29 cellular contexts compared by ENCODE assay signal in the genomic region with DNA sequence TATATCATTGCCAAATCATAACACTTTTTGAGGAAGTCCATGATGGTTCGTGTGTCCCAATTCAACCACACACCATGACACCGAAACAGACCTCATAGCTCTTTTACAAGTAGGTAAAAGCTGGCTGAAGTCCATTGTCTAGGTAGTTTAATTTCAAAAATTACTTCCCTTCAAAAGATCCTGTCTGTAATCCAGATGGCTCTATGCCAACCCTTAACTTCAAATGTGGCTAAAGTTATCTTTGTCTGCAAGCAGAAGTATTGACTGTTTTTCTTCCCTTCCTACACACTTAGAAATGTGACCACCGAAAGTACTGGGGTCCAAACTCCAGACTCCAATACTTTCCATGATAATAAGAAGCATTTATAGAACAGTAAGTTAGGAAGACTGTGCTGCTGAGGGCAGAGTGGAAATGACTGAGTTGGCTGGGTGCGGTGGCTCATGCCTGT. TPM values are rescaled to one million over a fixed set of nuclear protein-coding genes. Genes with fewer than 3 reads are reported as not detected.
DNase-seq lines count a peak whose midpoint lies in the region; ATAC-seq, FAIRE-seq and TF ChIP-seq lines count a peak whose summit lies in the region.
"Had no signal": no experiment of that assay in that cellular context is flagged by ENCODE, and none has a peak within 500 bp of the region (broad histone marks: within the 10 kb centered on the region; RNA-seq: fewer than 3 reads in every experiment).

No MANE protein-coding gene starts in this region.

- no TSS peak for BruUV-seq in HepG2 (replicated peaks; lab: Mats Ljungman, UMichigan)
- no TSS peak for BruUV-seq in A673 (replicated peaks; lab: Mats Ljungman, UMichigan)

- 30% methylated on average over 4 of the region's 4 CpGs for WGBS in HepG2 (ENCODE audit: low lambda C conversion rate)
- 46% methylated on average over 4 of the region's 4 CpGs for WGBS in right lobe of liver (ENCODE audit: insufficient coverage, low coverage, low lambda C conversion rate, missing lambda C conversion rate)
- WGBS in aorta, 2 donors, result 75% methylated on average over 4 of the region's 4 CpGs

- H3K36me3 ChIP-seq in HepG2 (replicated peaks in 1 of 2; ENCODE audit: control insufficient read depth in 1 of 2, insufficient read depth in 2 of 2, low read length in 2 of 2) (no peaks in the 10 kb centered on the region), right lobe of liver (no peaks in the 10 kb centered on the region), aorta (ENCODE audit: control insufficient read depth in 1 of 2, insufficient read depth in 2 of 2, low read length in 1 of 2) (no peaks in the 10 kb centered on the region), A673 (ENCODE audit: insufficient read depth, low read length, poor library complexity, severe bottlenecking) (no peaks in the 10 kb centered on the region)
- H3K36me3 ChIP-seq: ascending aorta, left lung, neural progenitor cell, Peyer's patch, thyroid gland had no signal

- ATAC-seq in HepG2 (peak; percentile 42; the same call in 2 of the 3 replicates), right lobe of liver (no peak), aorta (ENCODE audit: low FRiP score) (no peak)
- no peak for ATAC-seq in activated naive CD4-positive, alpha-beta T cell treated with anti-CD3 and anti-CD28 coated beads, Interleukin-2, amount 50 U/mL, for 72 hours
- ATAC-seq: activated CD8-positive, alpha-beta T cell treated with anti-CD3 and anti-CD28 coated beads, Interleukin-2, amount 10 ng/mL, durations not matched to agents 7 days and 5 days; activated T-cell treated with anti-CD3 and anti-CD28 coated beads, Interleukin-2, amount 50 U/mL, for 4 hours; effector memory CD8-positive, alpha-beta T cell; left lung; stimulated activated naive CD8-positive, alpha-beta T cell treated with anti-CD3 and anti-CD28 coated beads, Interleukin-15, Interleukin-2, amounts not matched to agents 100 U/mL and 50 U/mL, for 24 hours had no signal

- H3K4me3 Mint-ChIP-seq in chondrocyte (ENCODE audit: unreplicated experiment), result no peak overlapping the region
- H3K4me3 Mint-ChIP-seq: activated CD8-positive, alpha-beta T cell treated with anti-CD3 and anti-CD28 coated beads, Interleukin-2, amount 10 ng/mL, durations not matched to agents 7 days and 5 days; activated T-cell treated with anti-CD3 and anti-CD28 coated beads, Interleukin-2, amount 50 U/mL, for 4 hours; CD14-positive monocyte; effector memory CD8-positive, alpha-beta T cell; neural progenitor cell had no signal

- no peak overlapping the region for H3K9ac ChIP-seq in HepG2 (ENCODE audit: insufficient read depth, low read depth, low read length)
- H3K9ac ChIP-seq: KMS-11, neural progenitor cell had no signal

- TF ChIP-seq CTCF in HepG2 (CRISPR knock-in tag; IDR thresholded peaks at IDR 0.05), result no peak
- no peak for TF ChIP-seq CTCF in right lobe of liver (IDR thresholded peaks at IDR 0.05)
- TF ChIP-seq CTCF in chondrocyte (IDR thresholded peaks at IDR 0.05), result no peak
- no peak for TF ChIP-seq CTCF in A673 (conservative IDR thresholded peaks at IDR 0.05; ENCODE audit: low read depth, low read length)

- POLR2A ChIA-PET in HepG2 (lab: Yijun Ruan, JAX), result no interaction called here
- POLR2A ChIA-PET in A673 (lab: Charles Lee; ENCODE audit: low non-redundant PET), result no interaction called here

- H3K4me2 ChIP-seq in HepG2 (ENCODE audit: low read depth, low read length), result no peak overlapping the region
- H3K4me2 ChIP-seq: KMS-11, neural progenitor cell had no signal

- CTCF ChIA-PET in HepG2 (lab: Yijun Ruan, JAX; ENCODE audit: low intra/inter-chr PET ratio, low total read pairs) (no interaction called here), A673 (lab: Charles Lee) (no interaction called here)

- intact Hi-C loops in HepG2 (cut with micrococcal nuclease; ENCODE audit: unreplicated experiment) (no loop called here), right lobe of liver (cut with DNase I) (no loop called here), aorta (cut with DNase I) (no loop called here), A673 (cut with micrococcal nuclease; ENCODE audit: unreplicated experiment) (no loop called here)

- no peak; a peak in 1 of 4 replicates for TF ChIP-seq EP300 in HepG2 (IDR thresholded peaks at IDR 0.05; ENCODE audit: low read depth in 2 of 2, low read length in 2 of 2)
- no peak for TF ChIP-seq EP300 in HepG2 (CRISPR knock-in tag; IDR thresholded peaks at IDR 0.05; ENCODE audit: borderline replicate concordance)

- no peak overlapping the region for H3K27ac ChIP-seq in HepG2 (ENCODE audit: extremely low read length, insufficient read depth, low read length)
- no peak overlapping the region for H3K27ac ChIP-seq in right lobe of liver
- no peak overlapping the region for H3K27ac ChIP-seq in aorta (ENCODE audit: low read depth in 1 of 2, low read length in 2 of 2)
- no peak overlapping the region for H3K27ac ChIP-seq in A673 (ENCODE audit: low read depth, low read length, poor library complexity, severe bottlenecking)
- H3K27ac ChIP-seq: ascending aorta, KMS-11, left lung, neural progenitor cell, Peyer's patch had no signal

- no peak overlapping the region for H3K4me3 ChIP-seq in HepG2 (replicated peaks in 1 of 3; ENCODE audit: insufficient read depth in 1 of 3, low read depth in 2 of 3, low read length in 3 of 3)
- no peak overlapping the region for H3K4me3 ChIP-seq in right lobe of liver
- no peak overlapping the region for H3K4me3 ChIP-seq in aorta (ENCODE audit: low read length in 2 of 2)
- H3K4me3 ChIP-seq in A673 (ENCODE audit: low read depth, low read length, poor library complexity, severe bottlenecking), result no peak overlapping the region
- H3K4me3 ChIP-seq: ascending aorta, left lung, neural progenitor cell, Peyer's patch, thyroid gland had no signal

- TF ChIP-seq RAD21 in HepG2 (CRISPR knock-in tag; IDR thresholded peaks at IDR 0.05), result no peak

- no peaks in the 10 kb centered on the region for H3K9me3 Mint-ChIP-seq in chondrocyte (ENCODE audit: low read depth)
- H3K9me3 Mint-ChIP-seq in activated naive CD4-positive, alpha-beta T cell treated with anti-CD3 and anti-CD28 coated beads, Interleukin-2, amount 50 U/mL, for 72 hours, result no peaks in the 10 kb centered on the region
- H3K9me3 Mint-ChIP-seq: activated T-cell treated with anti-CD3 and anti-CD28 coated beads, Interleukin-2, amount 50 U/mL, for 4 hours; effector memory CD8-positive, alpha-beta T cell had no signal

- peak; percentile 54 for FAIRE-seq in HepG2 (lab: Jason Lieb, UNC)
- FAIRE-seq: GM12892, H54 had no signal

- in situ Hi-C loops in HepG2 (cut with HindIII; ENCODE audit: extremely low pct_ligation_motif_present, low pct_unique_long_range_greater_than_20kb), result no loop called here

- H2AFZ ChIP-seq in HepG2 (ENCODE audit: low read length), result no peak overlapping the region
- H2AFZ ChIP-seq: neural progenitor cell had no signal

- no peaks in the 10 kb centered on the region for H4K20me1 ChIP-seq in HepG2 (ENCODE audit: insufficient read depth, low read length)

- H3K4me1 ChIP-seq in HepG2 (ENCODE audit: insufficient read depth, low read length), result peaks cover 14% of the 10 kb centered on the region
- H3K4me1 ChIP-seq in right lobe of liver, result no peaks in the 10 kb centered on the region
- no peaks in the 10 kb centered on the region for H3K4me1 ChIP-seq in aorta (ENCODE audit: control insufficient read depth in 1 of 2, insufficient read depth in 2 of 2, low read length in 2 of 2)
- H3K4me1 ChIP-seq in A673 (ENCODE audit: insufficient read depth, low read length, poor library complexity, severe bottlenecking), result no peaks in the 10 kb centered on the region
- H3K4me1 ChIP-seq: ascending aorta, left lung, Peyer's patch had no signal

- TF ChIP-seq POLR2A in HepG2 (IDR thresholded peaks at IDR 0.05; ENCODE audit: insufficient read depth in 1 of 2, low read depth in 2 of 2, low read length in 2 of 2) (no peak), right lobe of liver (IDR thresholded peaks at IDR 0.05) (no peak)

- no peaks in the 10 kb centered on the region for H3K27me3 ChIP-seq in HepG2 (ENCODE audit: control insufficient read depth in 1 of 2, insufficient read depth in 2 of 2, low read length in 2 of 2)
- no peaks in the 10 kb centered on the region for H3K27me3 ChIP-seq in right lobe of liver
- H3K27me3 ChIP-seq in aorta (ENCODE audit: control insufficient read depth in 1 of 2, insufficient read depth in 2 of 2, low read length in 1 of 2), result no peaks in the 10 kb centered on the region
- no peaks in the 10 kb centered on the region for H3K27me3 ChIP-seq in A673 (replicated peaks; ENCODE audit: insufficient read depth, low read depth, low read length, poor library complexity)
- H3K27me3 ChIP-seq: ascending aorta, left lung, neural progenitor cell, Peyer's patch, thyroid gland had no signal

- no peaks in the 10 kb centered on the region for H3K36me3 Mint-ChIP-seq in chondrocyte (ENCODE audit: low read depth)
- no peaks in the 10 kb centered on the region for H3K36me3 Mint-ChIP-seq in activated naive CD4-positive, alpha-beta T cell treated with anti-CD3 and anti-CD28 coated beads, Interleukin-2, amount 50 U/mL, for 72 hours
- H3K36me3 Mint-ChIP-seq: CD14-positive monocyte had no signal

- H3K79me2 ChIP-seq in HepG2 (ENCODE audit: insufficient read depth, low read length), result no peaks in the 10 kb centered on the region

- peak overlapping the region; percentile 51 for H3K27ac Mint-ChIP-seq in chondrocyte (ENCODE audit: unreplicated experiment)
- no peak overlapping the region for H3K27ac Mint-ChIP-seq in activated naive CD4-positive, alpha-beta T cell treated with anti-CD3 and anti-CD28 coated beads, Interleukin-2, amount 50 U/mL, for 72 hours
- H3K27ac Mint-ChIP-seq: activated CD8-positive, alpha-beta T cell treated with anti-CD3 and anti-CD28 coated beads, Interleukin-2, amount 10 ng/mL, durations not matched to agents 7 days and 5 days; effector memory CD8-positive, alpha-beta T cell; neural progenitor cell; progenitor cell of endocrine pancreas had no signal

- no peaks in the 10 kb centered on the region for H3K27me3 Mint-ChIP-seq in chondrocyte (ENCODE audit: low read depth)
- H3K27me3 Mint-ChIP-seq: effector memory CD8-positive, alpha-beta T cell had no signal

- H3K9me3 ChIP-seq in HepG2 (ENCODE audit: low read length), result no peaks in the 10 kb centered on the region
- H3K9me3 ChIP-seq in right lobe of liver, result no peaks in the 10 kb centered on the region
- no peaks in the 10 kb centered on the region for H3K9me3 ChIP-seq in aorta (ENCODE audit: control insufficient read depth, low read length)
- H3K9me3 ChIP-seq in A673 (ENCODE audit: low read depth, low read length, poor library complexity, severe bottlenecking), result no peaks in the 10 kb centered on the region
- H3K9me3 ChIP-seq: ascending aorta, left lung, Peyer's patch, thyroid gland had no signal

- H3K4me1 Mint-ChIP-seq in chondrocyte (ENCODE audit: low read depth), result peaks cover 15% of the 10 kb centered on the region

- DNase-seq in HepG2 (ENCODE audit: low spot score) (no peak), right lobe of liver (no peak), OCI-M1 (lab: John Stamatoyannopoulos, UW) (peak; percentile 60), chondrocyte (ENCODE audit: low spot score) (no peak), aorta (no peak), GDM1 (lab: John Stamatoyannopoulos, UW) (no peak), A673 (ENCODE audit: low spot score) (no peak)
- DNase-seq in activated naive CD4-positive, alpha-beta T cell treated with anti-CD3 and anti-CD28 coated beads, Interleukin-2, amount 50 U/mL, for 72 hours (ENCODE audit: low spot score in 2 of 2), result no peak
- DNase-seq: activated CD8-positive, alpha-beta T cell treated with anti-CD3 and anti-CD28 coated beads, Interleukin-2, amount 10 ng/mL, durations not matched to agents 7 days and 5 days; activated naive CD4-positive, alpha-beta T cell treated with Interleukin-2 at 50 U/mL for 16 hours; activated T-cell treated with anti-CD3 and anti-CD28 coated beads, Interleukin-2, amount 50 U/mL, for 4 hours; DMS153; effector memory CD8-positive, alpha-beta T cell; head of caudate nucleus; left lung; NCI-H1417; NCI-H2107; NCI-H526 treated with DMSO at 0.1 percent for 48 hours; Peyer's patch; stimulated activated CD4-positive, alpha-beta T cell treated with anti-CD3 and anti-CD28 coated beads, Interleukin-4, amount 100 ng/mL, for 1 hour; stimulated activated naive CD8-positive, alpha-beta T cell treated with anti-CD3 and anti-CD28 coated beads, Interleukin-15, Interleukin-2, amounts not matched to agents 100 U/mL and 50 U/mL, for 24 hours; thyroid gland had no signal

RNA-seq across cellular contexts. Expression of a gene that starts 8.3 kb away (rescaled TPM):
- total RNA-seq in HepG2 (2016; rRNA removed; fragmentation: Illumina TruSeq; extraction: Trizol), result 4.5 and 5.7 TPM in 2 replicates
- 6.2 and 6.8 TPM in 2 replicates for total RNA-seq in HepG2 (2016; cell fraction: cytosol; rRNA removed; fragmentation: Illumina TruSeq; extraction: Trizol; ENCODE audit: low read depth)
- total RNA-seq in HepG2 (2016; cell fraction: insoluble cytoplasmic fraction; rRNA removed; fragmentation: Illumina TruSeq; extraction: Trizol), result 4.2 and 4.7 TPM in 2 replicates
- total RNA-seq in HepG2 (2016; cell fraction: membrane; rRNA removed; fragmentation: Illumina TruSeq; extraction: Trizol), result 4.9 and 5.3 TPM in 2 replicates
- 10.7 and 12.4 TPM in 2 replicates for total RNA-seq in HepG2 (2016; cell fraction: nucleus; rRNA removed; fragmentation: Illumina TruSeq; extraction: Trizol)
- polyA plus RNA-seq in HepG2 (2011; rRNA removed), result 4.1 and 4.4 TPM in 2 replicates
- 1.4 and 3.0 TPM in 2 replicates for polyA plus RNA-seq in HepG2 (2011; cell fraction: cytosol; rRNA removed)
- polyA plus RNA-seq in HepG2 (2011; cell fraction: nucleus; rRNA removed), result 4.4 and 7.3 TPM in 2 replicates
- polyA plus RNA-seq in HepG2 (2012), result 6.1 and 6.5 TPM in 2 replicates
- polyA plus RNA-seq in HepG2 (2016; cell fraction: cytosol; fragmentation: Illumina TruSeq; extraction: Trizol; ENCODE audit: low read depth), result 0.99 and 1.1 TPM in 2 replicates
- 4.5 and 6.0 TPM in 2 replicates for polyA plus RNA-seq in HepG2 (2016; cell fraction: insoluble cytoplasmic fraction; fragmentation: Illumina TruSeq; extraction: Trizol; ENCODE audit: low read depth)
- 1.4 and 2.0 TPM in 2 replicates for polyA plus RNA-seq in HepG2 (2016; cell fraction: membrane; fragmentation: Illumina TruSeq; extraction: Trizol; ENCODE audit: low read depth)
- 11.0 and 12.4 TPM in 2 replicates for polyA plus RNA-seq in HepG2 (2016; cell fraction: nucleus; fragmentation: Illumina TruSeq; extraction: Trizol; ENCODE audit: insufficient read depth, low read depth)
- 0.68 and 5.9 TPM in 2 replicates for polyA minus RNA-seq in HepG2 (2011; rRNA and poly(A)+ RNA removed; ENCODE audit: low replicate concordance)
- 3.0 and 4.9 TPM in 2 replicates for polyA minus RNA-seq in HepG2 (2011; cell fraction: cytosol; rRNA and poly(A)+ RNA removed)
- polyA minus RNA-seq in HepG2 (2011; cell fraction: nucleus; rRNA and poly(A)+ RNA removed), result 21.6 and 28.6 TPM in 2 replicates
- 1 to 10 TPM; 1.3 to 4.4 (median 1.7) TPM for total RNA-seq in right lobe of liver
- total RNA-seq in chondrocyte, result 10.7 to 13.8 TPM (median 11.8 TPM) in 3 replicates
- total RNA-seq in activated naive CD4-positive, alpha-beta T cell treated with anti-CD3 and anti-CD28 coated beads, Interleukin-2, amount 50 U/mL, for 72 hours, result 10 to 100 TPM in 1 of 2 donors, 1 to 10 TPM in 1; 2.5 to 12.5 TPM
- total RNA-seq in aorta, result 10 to 100 TPM; 16.1 to 19.9 TPM
- polyA plus RNA-seq in aorta, result 1 to 10 TPM; 1.6 to 7.0 TPM
- 9.1 and 10.7 TPM in 2 replicates for total RNA-seq in A673 (2021)
